ENCODE assay signal across 6 cellular contexts in the genomic region with DNA sequence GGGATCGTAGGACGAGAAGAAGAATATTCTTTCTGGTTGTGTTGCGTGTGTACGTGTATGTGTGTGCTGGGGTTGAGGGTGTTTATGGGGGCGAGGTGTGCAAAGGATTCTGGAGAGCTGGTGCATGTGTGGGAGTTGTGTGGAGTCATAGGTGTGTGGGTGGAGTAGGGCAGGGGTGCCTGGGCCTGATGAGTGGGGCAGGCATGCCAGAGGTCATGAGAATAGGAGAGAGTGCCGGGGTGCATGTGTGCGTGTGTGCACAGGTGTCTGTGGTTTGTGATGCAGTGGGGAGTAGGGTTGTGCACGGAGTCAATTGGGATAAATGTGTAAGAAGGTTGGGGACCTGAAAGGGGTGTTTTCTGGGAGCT. TPM values are rescaled to one million over a fixed set of nuclear protein-coding genes. Genes with fewer than 3 reads are reported as not detected.
A peak's percentile ranks its signal among the peaks of the same experiment; 100 is the strongest.
DNase-seq lines count a peak whose midpoint lies in the region; ATAC-seq lines count a peak whose summit lies in the region.

No MANE protein-coding gene starts in this region.

- peak overlapping the region in 1 of 2 donors; percentile 0 for H3K27ac ChIP-seq in aorta (ENCODE audit: low read depth in 1 of 2, low read length in 2 of 2)

- DNase-seq in stimulated activated naive CD4-positive, alpha-beta T cell treated with Interleukin-2 at 50 U/mL for 16 hours (lab: John Stamatoyannopoulos, UW): peak; percentile 22
- no peak for DNase-seq in stimulated activated naive CD4-positive, alpha-beta T cell (lab: John Stamatoyannopoulos, UW)
- DNase-seq in left colon (no peak), aorta (no peak), HuH-7 (ENCODE audit: low spot score) (no peak)

- ATAC-seq in left colon (peak; percentile 18), aorta (ENCODE audit: low FRiP score) (peak; percentile 8), GM21526 (IDR thresholded peaks at IDR 0.05; ENCODE audit: low FRiP score, unreplicated experiment) (no peak)

- peak overlapping the region in 1 of 2 donors; percentile 43 for H3K4me3 ChIP-seq in aorta (ENCODE audit: low read length in 2 of 2)

- H3K36me3 ChIP-seq in aorta (ENCODE audit: control insufficient read depth in 1 of 2, insufficient read depth in 2 of 2, low read length in 1 of 2): no peaks in the 10 kb centered on the region

- H3K27me3 ChIP-seq in aorta (ENCODE audit: control insufficient read depth in 1 of 2, insufficient read depth in 2 of 2, low read length in 1 of 2): no peaks in the 10 kb centered on the region

- WGBS in aorta, 2 donors: 53 to 64% methylated on average over 8 of the region's 8 CpGs

- H3K9me3 ChIP-seq in aorta (ENCODE audit: control insufficient read depth, low read length): no peaks in the 10 kb centered on the region

- intact Hi-C loops in left colon (cut with DNase I, micrococcal nuclease): no loop called here
- intact Hi-C loops in aorta (cut with DNase I): no loop called here

- H3K4me1 ChIP-seq in aorta (ENCODE audit: control insufficient read depth in 1 of 2, insufficient read depth in 2 of 2, low read length in 2 of 2): no peaks in the 10 kb centered on the region

RNA-seq across cellular contexts. Expression of gene TMEM91, which starts 0.6 kb away (rescaled TPM):
- total RNA-seq in left colon: 1 to 10 TPM; 2.8 to 4.9 TPM
- total RNA-seq in aorta: 10 to 100 TPM in 1 of 2 donors, 1 to 10 TPM in 1; 9.5 to 28.2 TPM
- polyA plus RNA-seq in aorta: 10 to 100 TPM in 1 of 2 donors, 1 to 10 TPM in 1; 8.9 to 55.8 TPM

RNA-seq across cellular contexts. Expression of gene B9D2, which starts 13.0 kb away (rescaled TPM):
- total RNA-seq in left colon (1 to 10 TPM; 6.2 to 8.6 TPM), aorta (1 to 10 TPM; 4.1 to 5.6 TPM)
- polyA plus RNA-seq in aorta: 10 to 100 TPM in 1 of 2 donors, 1 to 10 TPM in 1; 1.6 to 13.5 TPM

RNA-seq across cellular contexts. Expression of gene EXOSC5, which starts 20.2 kb away (rescaled TPM):
- total RNA-seq in left colon (10 to 100 TPM; 11.8 to 12.7 TPM), aorta (1 to 10 TPM; 5.5 to 8.7 TPM)
- polyA plus RNA-seq in aorta: 10 to 100 TPM in 1 of 2 donors, 1 to 10 TPM in 1; 9.9 to 15.4 TPM

RNA-seq across cellular contexts. Expression of gene BCKDHA, which starts 20.6 kb away (rescaled TPM):
- total RNA-seq in left colon (10 to 100 TPM; 17.3 to 20.4 TPM), aorta (10 to 100 TPM; 11.6 to 15.2 TPM)
- 10 to 100 TPM; 11.1 to 50.6 TPM for polyA plus RNA-seq in aorta

RNA-seq across cellular contexts. Expression of gene TGFB1, which starts 23.3 kb away (rescaled TPM):
- total RNA-seq in left colon: 10 to 100 TPM in 1 of 2 donors, 1 to 10 TPM in 1; 7.4 to 14.7 TPM
- 10 to 100 TPM; 81.6 to 97.5 TPM for total RNA-seq in aorta
- polyA plus RNA-seq in aorta: 10 to 100 TPM; 25.4 to 56.6 TPM
